ENCODE assay signal across 8 cellular contexts in genomic region chr3:66472313-66473134, GRCh38. TPM values are rescaled to one million over a fixed set of nuclear protein-coding genes. Genes with fewer than 3 reads are reported as not detected.
A peak's percentile ranks its signal among the peaks of the same experiment; 100 is the strongest.
DNase-seq lines count a peak whose midpoint lies in the region; ATAC-seq and TF ChIP-seq lines count a peak whose summit lies in the region.

No MANE protein-coding gene starts in this region.

- no peaks in the 10 kb centered on the region for H3K27me3 ChIP-seq in right lobe of liver

- H3K36me3 ChIP-seq in right lobe of liver, result no peaks in the 10 kb centered on the region

- peak overlapping the region in 1 of 3 donors; percentile 82 for H3K27ac Mint-ChIP-seq in IgD-negative memory B cell
- peak overlapping the region; percentile 89 for H3K27ac Mint-ChIP-seq in activated naive CD4-positive, alpha-beta T cell treated with anti-CD3 and anti-CD28 coated beads, Interleukin-2, amount 10 ng/mL, durations not matched to agents 7 days and 5 days

- peak overlapping the region in 2 of 3 donors; percentile 12 to 15 for H3K27ac ChIP-seq in right lobe of liver

- ATAC-seq in GM21723 (IDR thresholded peaks at IDR 0.05; ENCODE audit: unreplicated experiment), result peak; percentile 71
- ATAC-seq in right lobe of liver, result peak; percentile 28 to 77 (median 44)

- H3K9me3 Mint-ChIP-seq in IgD-negative memory B cell, result peaks cover 0 to 2% (median 0%) of the 10 kb centered on the region in 3 donors
- no peaks in the 10 kb centered on the region for H3K9me3 Mint-ChIP-seq in activated naive CD4-positive, alpha-beta T cell treated with anti-CD3 and anti-CD28 coated beads, Interleukin-2, amount 10 ng/mL, durations not matched to agents 7 days and 5 days

- peak; percentile 62 for DNase-seq in GM12864 (ENCODE audit: low read depth)
- peak; percentile 29 for DNase-seq in activated naive CD4-positive, alpha-beta T cell treated with anti-CD3 and anti-CD28 coated beads, Interleukin-2, amount 10 ng/mL, durations not matched to agents 7 days and 5 days
- no peak for DNase-seq in right lobe of liver
- no peak for DNase-seq in NCI-H128 (lab: John Stamatoyannopoulos, UW; ENCODE audit: unreplicated experiment)
- DNase-seq in NCI-H2196 (lab: John Stamatoyannopoulos, UW; ENCODE audit: unreplicated experiment), result no peak
- DNase-seq in activated gamma-delta T cell treated with Interleukin-2 at 50 U/mL for 16 hours, result no peak

- WGBS in right lobe of liver (ENCODE audit: insufficient coverage, low coverage, low lambda C conversion rate, missing lambda C conversion rate), result 20% methylated on average over 12 of the region's 12 CpGs

- no peak for TF ChIP-seq POLR2A in right lobe of liver (IDR thresholded peaks at IDR 0.05)

- CTCF ChIA-PET in activated naive CD4-positive, alpha-beta T cell treated with anti-CD3 and anti-CD28 coated beads, Interleukin-2, amount 10 ng/mL, durations not matched to agents 7 days and 5 days (lab: Charles Lee), result interaction anchor here (1.0 to 1.2 kb wide), 4 partner anchors 11 to 64 kb away, joined by 3 read pairs; no protein-coding TSS in a partner anchor

- H3K4me3 ChIP-seq in GM12864 (ENCODE audit: low read depth, low read length) (peak overlapping the region; percentile 17; the same call in 1 of the 2 replicates), right lobe of liver (no peak overlapping the region)

- intact Hi-C loops in right lobe of liver (cut with DNase I), result no loop called here

- TF ChIP-seq CTCF in GM12864 (IDR thresholded peaks at IDR 0.05; ENCODE audit: low read depth, low read length, missing control alignments), result no peak
- no peak for TF ChIP-seq CTCF in right lobe of liver (IDR thresholded peaks at IDR 0.05)

- H3K4me1 ChIP-seq in right lobe of liver, result peaks cover 0 to 60% (median 15%) of the 10 kb centered on the region in 4 donors

- H3K27me3 Mint-ChIP-seq in IgD-negative memory B cell, result peaks cover 17% of the 10 kb centered on the region
- no peaks in the 10 kb centered on the region for H3K27me3 Mint-ChIP-seq in activated naive CD4-positive, alpha-beta T cell treated with anti-CD3 and anti-CD28 coated beads, Interleukin-2, amount 10 ng/mL, durations not matched to agents 7 days and 5 days

- no peaks in the 10 kb centered on the region for H3K9me3 ChIP-seq in right lobe of liver

- H3K36me3 Mint-ChIP-seq in IgD-negative memory B cell, result peaks cover 2% of the 10 kb centered on the region
- peaks cover 8% of the 10 kb centered on the region for H3K36me3 Mint-ChIP-seq in activated naive CD4-positive, alpha-beta T cell treated with anti-CD3 and anti-CD28 coated beads, Interleukin-2, amount 10 ng/mL, durations not matched to agents 7 days and 5 days

- H3K4me3 Mint-ChIP-seq in IgD-negative memory B cell, result peak overlapping the region; percentile 12 to 80 (median 49)
- peak overlapping the region; percentile 11 for H3K4me3 Mint-ChIP-seq in activated naive CD4-positive, alpha-beta T cell treated with anti-CD3 and anti-CD28 coated beads, Interleukin-2, amount 10 ng/mL, durations not matched to agents 7 days and 5 days

- H3K4me1 Mint-ChIP-seq in IgD-negative memory B cell, result peaks cover 15 to 31% (median 25%) of the 10 kb centered on the region in 3 donors
- H3K4me1 Mint-ChIP-seq in activated naive CD4-positive, alpha-beta T cell treated with anti-CD3 and anti-CD28 coated beads, Interleukin-2, amount 10 ng/mL, durations not matched to agents 7 days and 5 days, result peaks cover 60% of the 10 kb centered on the region

RNA-seq across cellular contexts. Expression of gene LRIG1, which starts 28.3 kb away (rescaled TPM):
- 10.6 TPM for polyA plus RNA-seq in IgD-negative memory B cell
- total RNA-seq in right lobe of liver, result 10 to 100 TPM; 15.8 to 23.2 (median 17.8) TPM

Comparison
In these comparisons a context has a peak if more than half of its experiments do, and no peak if none do; other contexts are left out.
1. DNase-seq: peak in GM12864 (single experiment) and activated naive CD4-positive, alpha-beta T cell treated with anti-CD3 and anti-CD28 coated beads, Interleukin-2, amount 10 ng/mL, durations not matched to agents 7 days and 5 days (single experiment); none in right lobe of liver (0 of 3), NCI-H128 (single experiment), NCI-H2196 (single experiment) and activated gamma-delta T cell treated with Interleukin-2 at 50 U/mL for 16 hours (single experiment).